ENCODE assay signal across 15 cellular contexts in genomic region chr14:104437703-104438102, GRCh38.
DNase-seq lines count a peak whose midpoint lies in the region; ATAC-seq, FAIRE-seq and TF ChIP-seq lines count a peak whose summit lies in the region.
"Had no signal": no experiment of that assay in that cellular context is flagged by ENCODE, and none has a peak within 500 bp of the region (broad histone marks: within the 10 kb centered on the region; RNA-seq: fewer than 3 reads in every experiment).

No MANE protein-coding gene starts in this region.

- no peak overlapping the region for H2BK120ac ChIP-seq in H1 (replicated peaks; ENCODE audit: low read depth, low read length)

- intact Hi-C loops in cardiac septum (cut with DNase I) = no loop called here
- intact Hi-C loops in left ventricle myocardium superior (cut with micrococcal nuclease) = no loop called here

- H3K4ac ChIP-seq in H1 (replicated peaks; ENCODE audit: insufficient read length, low read depth, low read length) = no peak overlapping the region

- H3K27ac ChIP-seq in H1 (ENCODE audit: low read depth, low read length) (no peak overlapping the region), osteoblast (ENCODE audit: low read depth, low read length) (no peak overlapping the region), substantia nigra (ENCODE audit: low read depth, low read length, poor library complexity, severe bottlenecking) (no peak overlapping the region)
- H3K27ac ChIP-seq: PC-9 had no signal

- no peak for TF ChIP-seq POLR2A in H1 (IDR thresholded peaks at IDR 0.05; ENCODE audit: control extremely low read depth in 1 of 2, low read depth in 2 of 2, low read length in 2 of 2)

- TF ChIP-seq RAD21 in H1 (IDR thresholded peaks at IDR 0.05 in 1 of 2, conservative IDR thresholded peaks at IDR 0.05 in 1 of 2; ENCODE audit: low read depth in 2 of 2, low read length in 2 of 2) = no peak

- POLR2A ChIA-PET in H1 (lab: Charles Lee; ENCODE audit: partially characterized antibody) = no interaction called here

- WGBS in H1 (ENCODE audit: extremely low coverage in 1 of 2, insufficient coverage in 1 of 2, insufficient read length in 1 of 2, insufficient replicate concordance in 2 of 2, low coverage in 1 of 2, low lambda C conversion rate in 2 of 2, missing lambda C conversion rate in 1 of 2), 2 experiments = 85% methylated on average over 6 of the region's 6 CpGs; no CpG with 5 or more reads in 1 of the 2 experiments

- H3K4me3 ChIP-seq in H1 (ENCODE audit: extremely low read depth in 1 of 4, insufficient read depth in 2 of 4, low read depth in 3 of 4, low read length in 4 of 4) (no peak overlapping the region), osteoblast (ENCODE audit: insufficient read depth, low read length) (no peak overlapping the region)
- H3K4me3 ChIP-seq: PC-9 had no signal

- no peak for TF ChIP-seq CTCF in H1 (IDR thresholded peaks at IDR 0.05; ENCODE audit: control extremely low read depth in 1 of 3, insufficient read depth in 1 of 3, low read depth in 1 of 3, low read length in 3 of 3)
- no peak for TF ChIP-seq CTCF in osteoblast (IDR thresholded peaks at IDR 0.05; ENCODE audit: extremely low read depth, low read depth, low read length)

- H3K23ac ChIP-seq in H1 (ENCODE audit: insufficient read length) = no peak overlapping the region

- H4K91ac ChIP-seq in H1 (replicated peaks; ENCODE audit: insufficient read length, low read length) = no peak overlapping the region

- H2BK5ac ChIP-seq in H1 (ENCODE audit: low read depth, low read length) = no peak overlapping the region

- H4K8ac ChIP-seq in H1 (ENCODE audit: extremely low read depth, insufficient read depth, low read length) = peak overlapping the region; percentile 16; the same call in 1 of the 2 replicates

- no peak overlapping the region for H2AK5ac ChIP-seq in H1 (ENCODE audit: low read depth, low read length)

- H3K4me1 ChIP-seq in H1 (replicated peaks in 1 of 4; ENCODE audit: control insufficient read depth in 3 of 4, insufficient read depth in 4 of 4, low read length in 3 of 4) = peaks cover 0 to 13% (median 7%) of the 10 kb centered on the region in 4 experiments; a peak in 5 of 7 replicates
- H3K4me1 ChIP-seq in osteoblast (ENCODE audit: insufficient read depth, low read length) = no peaks in the 10 kb centered on the region

- no peaks in the 10 kb centered on the region for H3K27me3 ChIP-seq in H1 (replicated peaks in 1 of 4; ENCODE audit: control insufficient read depth in 3 of 4, extremely low read depth in 1 of 4, insufficient read depth in 3 of 4, low read length in 3 of 4)
- H3K27me3 ChIP-seq in osteoblast (ENCODE audit: insufficient read depth, low read length) = no peaks in the 10 kb centered on the region

- ATAC-seq in left ventricle myocardium superior = no peak

- H4K20me1 ChIP-seq in H1 (replicated peaks in 1 of 2; ENCODE audit: control insufficient read depth in 1 of 2, insufficient read depth in 2 of 2, low read length in 2 of 2) (no peaks in the 10 kb centered on the region), osteoblast (ENCODE audit: insufficient read depth, low read length) (no peaks in the 10 kb centered on the region)

- H4K5ac ChIP-seq in H1 (ENCODE audit: insufficient read length, low read depth, low read length) = no peak overlapping the region

- no peak overlapping the region for H3K56ac ChIP-seq in H1 (replicated peaks; ENCODE audit: insufficient read length, low read depth, low read length)

- CTCF ChIA-PET in H1 (lab: Charles Lee; ENCODE audit: partially characterized antibody) = interaction anchor here (1.4 to 2.2 kb wide), 3 partner anchors 10 to 127 kb away, joined by 3 to 9 read pairs (median 8); no protein-coding TSS in a partner anchor

- H3K4me2 ChIP-seq in H1 (ENCODE audit: insufficient read depth in 1 of 2, low read depth in 2 of 2, low read length in 2 of 2) = no peak overlapping the region
- H3K4me2 ChIP-seq in osteoblast (ENCODE audit: insufficient read depth, low read length) = no peak overlapping the region
- H3K4me2 ChIP-seq: PC-9 had no signal

- no peak overlapping the region for H3K18ac ChIP-seq in H1 (ENCODE audit: extremely low read depth, low read length)

- peak; percentile 68 for DNase-seq in cardiac septum (ENCODE audit: low spot score)
- DNase-seq in left ventricle myocardium superior = no peak
- DNase-seq in H1 (ENCODE audit: low read depth in 1 of 2, low spot score in 2 of 2) = no peak
- DNase-seq in osteoblast (ENCODE audit: insufficient read length, low spot score, missing footprints) = peak; percentile 51
- no peak for DNase-seq in substantia nigra (lab: John Stamatoyannopoulos, UW)
- no peak for DNase-seq in activated gamma-delta T cell (lab: John Stamatoyannopoulos, UW)
- no peak for DNase-seq in activated CD4-positive, alpha-beta T cell treated with anti-CD3 and anti-CD28 coated beads, Interleukin-2, amount 50 U/mL, for 4 hours
- DNase-seq: ACHN, Karpas-422, MM.1S, NCI-H1694 treated with DMSO at 0.1 percent for 48 hours, NCI-H446, PC-9 had no signal

- no peak overlapping the region for H3K14ac ChIP-seq in H1 (ENCODE audit: insufficient read length)

- H3K23me2 ChIP-seq in H1 (ENCODE audit: low read depth, low read length) = no peaks in the 10 kb centered on the region

- no peak overlapping the region for H2BK12ac ChIP-seq in H1 (ENCODE audit: low read depth, low read length)

- H3K36me3 ChIP-seq in H1 (ENCODE audit: control insufficient read depth in 2 of 4, insufficient read depth in 4 of 4, low read length in 3 of 4) = no peaks in the 10 kb centered on the region
- H3K36me3 ChIP-seq in osteoblast (ENCODE audit: insufficient read depth, low read length) = no peaks in the 10 kb centered on the region

- H3K79me2 ChIP-seq in H1 (ENCODE audit: control insufficient read depth in 1 of 2, insufficient read depth in 2 of 2, low read length in 2 of 2) = no peaks in the 10 kb centered on the region
- H3K79me2 ChIP-seq in osteoblast (ENCODE audit: insufficient read depth, low read length) = no peaks in the 10 kb centered on the region

- H2AFZ ChIP-seq in H1 (ENCODE audit: low read length) (no peak overlapping the region), osteoblast (ENCODE audit: low read length) (no peak overlapping the region)
- H2AFZ ChIP-seq: PC-9 had no signal

- H3K79me1 ChIP-seq in H1 (ENCODE audit: low read depth, low read length) = no peaks in the 10 kb centered on the region

- H2BK20ac ChIP-seq in H1 (ENCODE audit: low read length) = no peak overlapping the region

- no peak for FAIRE-seq in H1 (lab: Jason Lieb, UNC)
- FAIRE-seq: D721Med, H54 had no signal

- no peak overlapping the region for H3K9ac ChIP-seq in H1 (replicated peaks in 1 of 4; ENCODE audit: extremely low read depth in 1 of 4, low read depth in 3 of 4, low read length in 3 of 4)

- no peak for TF ChIP-seq EP300 in H1 (IDR thresholded peaks at IDR 0.05; ENCODE audit: borderline replicate concordance in 1 of 2, low read depth in 2 of 2, low read length in 2 of 2)

- H3K9me3 ChIP-seq in H1 (ENCODE audit: insufficient read depth in 2 of 2, low read depth in 1 of 2, low read length in 1 of 2) (no peaks in the 10 kb centered on the region), osteoblast (ENCODE audit: low read depth, low read length) (no peaks in the 10 kb centered on the region)

- H2BK15ac ChIP-seq in H1 (ENCODE audit: low read length) = no peak overlapping the region

TF ChIP-seq in H1, 55 proteins besides CTCF, POLR2A, EP300 and RAD21:
- TF ChIP-seq TAF1 (IDR thresholded peaks at IDR 0.05; ENCODE audit: low read depth, low read length) = no peak
- TF ChIP-seq POU5F1 (IDR thresholded peaks at IDR 0.05; ENCODE audit: low read depth, low read length) = no peak
- TF ChIP-seq CBX5 (IDR thresholded peaks at IDR 0.05; ENCODE audit: low read depth, low read length) = no peak
- no peak for TF ChIP-seq ASH2L (IDR thresholded peaks at IDR 0.05; ENCODE audit: low read length)
- no peak for TF ChIP-seq FOSL1 (IDR thresholded peaks at IDR 0.05; ENCODE audit: insufficient read depth, low read depth, low read length)
- TF ChIP-seq CTBP2 (IDR thresholded peaks at IDR 0.05; ENCODE audit: borderline replicate concordance, insufficient read depth, insufficient read length, low read length) = no peak
- no peak for TF ChIP-seq SP1 (IDR thresholded peaks at IDR 0.05; ENCODE audit: low read depth, low read length)
- no peak for TF ChIP-seq JUND (IDR thresholded peaks at IDR 0.05; ENCODE audit: low read length)
- no peak for TF ChIP-seq NANOG (IDR thresholded peaks at IDR 0.05; ENCODE audit: insufficient read depth, low read depth, low read length, poor library complexity, severe bottlenecking)
- no peak for TF ChIP-seq KDM1A (IDR thresholded peaks at IDR 0.05; ENCODE audit: borderline replicate concordance, low read length)
- TF ChIP-seq EGR1 (IDR thresholded peaks at IDR 0.05; ENCODE audit: borderline replicate concordance, low read depth, low read length) = no peak
- TF ChIP-seq MAX (IDR thresholded peaks at IDR 0.05) = no peak
- no peak for TF ChIP-seq SIN3A (conservative IDR thresholded peaks at IDR 0.05 in 1 of 2, IDR thresholded peaks at IDR 0.05 in 1 of 2; ENCODE audit: low read depth in 1 of 2, low read length in 2 of 2)
- no peak for TF ChIP-seq TAF7 (optimal IDR thresholded peaks at IDR 0.05; ENCODE audit: borderline replicate concordance, low read depth, low read length)
- TF ChIP-seq KDM5A (IDR thresholded peaks at IDR 0.05; ENCODE audit: low read length) = no peak

Comparison
In these comparisons a context has a peak if more than half of its experiments do, and no peak if none do; other contexts are left out.
1. DNase-seq: peak in cardiac septum (single experiment) and osteoblast (single experiment); none in left ventricle myocardium superior (single experiment), H1 (0 of 2), substantia nigra (0 of 49), activated gamma-delta T cell (single experiment) and activated CD4-positive, alpha-beta T cell treated with anti-CD3 and anti-CD28 coated beads, Interleukin-2, amount 50 U/mL, for 4 hours (0 of 2).